Comparison of ENCODE assay signal across 26 cellular contexts in the genomic region with DNA sequence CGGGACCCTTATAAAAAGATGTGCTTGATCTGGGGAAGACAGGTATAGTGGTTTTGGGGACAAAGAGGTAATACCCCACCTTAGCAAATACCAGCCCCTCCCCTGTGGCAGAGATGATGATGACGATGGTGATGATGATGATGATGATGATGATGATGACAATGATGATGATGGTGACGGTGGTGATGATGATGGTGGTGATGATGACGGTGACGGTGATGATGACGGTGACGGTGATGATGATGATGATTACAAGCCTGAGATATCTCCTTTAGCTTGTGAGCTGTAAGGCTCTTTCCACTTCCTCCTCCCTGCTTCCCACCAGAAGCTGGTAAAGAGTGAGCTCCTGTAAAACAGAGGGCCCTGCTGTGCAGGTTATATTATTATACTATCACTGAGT.
DNase-seq lines count a peak whose midpoint lies in the region; ATAC-seq, FAIRE-seq and TF ChIP-seq lines count a peak whose summit lies in the region.
"Had no signal": no experiment of that assay in that cellular context is flagged by ENCODE, and none has a peak within 500 bp of the region (broad histone marks: within the 10 kb centered on the region; RNA-seq: fewer than 3 reads in every experiment).

No MANE protein-coding gene starts in this region.

- H3K9me1 ChIP-seq in K562 (ENCODE audit: control insufficient read depth, insufficient read depth, low read length): no peaks in the 10 kb centered on the region

- H3K9ac ChIP-seq in HepG2 (ENCODE audit: insufficient read depth, low read depth, low read length) (no peak overlapping the region), K562 (ENCODE audit: insufficient read depth in 1 of 2, low read depth in 2 of 2, low read length in 2 of 2) (no peak overlapping the region)
- H3K9ac ChIP-seq: BLaER1 had no signal

- TF ChIP-seq EP300 in HepG2 (IDR thresholded peaks at IDR 0.05; ENCODE audit: low read depth in 2 of 2, low read length in 2 of 2) (no peak), HepG2 (CRISPR knock-in tag; IDR thresholded peaks at IDR 0.05; ENCODE audit: borderline replicate concordance) (no peak), K562 (IDR thresholded peaks at IDR 0.05; ENCODE audit: low read length) (no peak)

- POLR2A ChIA-PET in HepG2 (lab: Yijun Ruan, JAX): no interaction called here
- POLR2A ChIA-PET in K562 (lab: Yijun Ruan, JAX): interaction anchor here (0.7 kb wide), 1 partner anchor 256 kb away, joined by 4 read pairs; no protein-coding TSS in a partner anchor

- in situ Hi-C loops in HepG2 (cut with HindIII; ENCODE audit: extremely low pct_ligation_motif_present, low pct_unique_long_range_greater_than_20kb): no loop called here
- in situ Hi-C loops in K562 (cut with MboI): no loop called here

- BruUV-seq in HepG2 (replicated peaks; lab: Mats Ljungman, UMichigan) (no TSS peak), K562 (replicated peaks; lab: Mats Ljungman, UMichigan) (no TSS peak)

- WGBS in HepG2 (ENCODE audit: low lambda C conversion rate): 44% methylated on average over 7 of the region's 7 CpGs
- WGBS in right lobe of liver (ENCODE audit: insufficient coverage, low coverage, low lambda C conversion rate, missing lambda C conversion rate): 64% methylated on average over 7 of the region's 7 CpGs
- 2% methylated on average over 7 of the region's 7 CpGs for WGBS in K562 (ENCODE audit: insufficient coverage, low coverage, missing lambda C conversion rate)

- H3K4me1 ChIP-seq in HepG2 (ENCODE audit: insufficient read depth, low read length) (no peaks in the 10 kb centered on the region), right lobe of liver (peaks cover 0 to 8% (median 0%) of the 10 kb centered on the region in 4 donors), K562 (replicated peaks in 1 of 2; ENCODE audit: control insufficient read depth in 2 of 2, insufficient read depth in 2 of 2, low read length in 2 of 2) (no peaks in the 10 kb centered on the region; a peak in 1 of 5 replicates)
- H3K4me1 ChIP-seq: BE2C, BLaER1 had no signal

- no peaks in the 10 kb centered on the region for H3K79me2 ChIP-seq in HepG2 (ENCODE audit: insufficient read depth, low read length)
- no peaks in the 10 kb centered on the region for H3K79me2 ChIP-seq in K562 (ENCODE audit: control insufficient read depth, insufficient read depth, low read length)

- H3K4me3 ChIP-seq in HepG2 (replicated peaks in 1 of 3; ENCODE audit: insufficient read depth in 1 of 3, low read depth in 2 of 3, low read length in 3 of 3): no peak overlapping the region
- H3K4me3 ChIP-seq in right lobe of liver: no peak overlapping the region
- no peak overlapping the region for H3K4me3 ChIP-seq in K562
- H3K4me3 ChIP-seq: BLaER1, GM12878 had no signal

- intact Hi-C loops in HepG2 (cut with micrococcal nuclease; ENCODE audit: unreplicated experiment) (no loop called here), right lobe of liver (cut with DNase I) (no loop called here), K562 (cut with micrococcal nuclease) (no loop called here)

- no peak for DNase-seq in HepG2 (ENCODE audit: low spot score)
- no peak for DNase-seq in right lobe of liver
- DNase-seq in K562 (ENCODE audit: extremely low read depth in 1 of 4, low spot score in 3 of 4): no peak
- DNase-seq in islet precursor cell: peak; percentile 6
- DNase-seq in left lobe of liver (ENCODE audit: low spot score): no peak
- no peak for DNase-seq in T-helper 1 cell
- DNase-seq in HK-2 (ENCODE audit: unreplicated experiment): no peak
- DNase-seq: 8988T; ACHN; BE2C; C1 segment of cervical spinal cord; CD4-positive, alpha-beta memory T cell; CD4-positive, CD25-positive, alpha-beta regulatory T cell; CD8-positive, alpha-beta memory T cell; COR-L47; DMS 273 treated with DMSO at 0.1 percent for 48 hours; DMS153; DMS79; DND-41; EL; GDM1 had no signal

- FAIRE-seq in HepG2 (lab: Jason Lieb, UNC): no peak
- FAIRE-seq in K562 (lab: Jason Lieb, UNC): no peak
- FAIRE-seq: A204.1, GM12878, GM12892, GM18507 had no signal

- TF ChIP-seq CTCF in HepG2 (CRISPR knock-in tag; IDR thresholded peaks at IDR 0.05) (no peak), right lobe of liver (IDR thresholded peaks at IDR 0.05) (no peak), K562 (IDR thresholded peaks at IDR 0.05 in 2 of 3, conservative IDR thresholded peaks at IDR 0.05 in 1 of 3; ENCODE audit: insufficient read depth in 2 of 3, low read depth in 1 of 3, low read length in 3 of 3) (no peak)

- no peak overlapping the region for H2AFZ ChIP-seq in HepG2 (ENCODE audit: low read length)
- H2AFZ ChIP-seq in K562 (ENCODE audit: low read depth, low read length): no peak overlapping the region

- H3K27ac ChIP-seq in HepG2 (ENCODE audit: extremely low read length, insufficient read depth, low read length) (no peak overlapping the region), right lobe of liver (no peak overlapping the region), K562 (ENCODE audit: extremely low read depth, low read depth, low read length) (no peak overlapping the region)
- H3K27ac ChIP-seq: BLaER1 had no signal

- ATAC-seq in HepG2 (no peak), right lobe of liver (no peak), K562 (no peak), left lobe of liver (no peak)
- ATAC-seq: GM12878 had no signal

- H3K9me3 ChIP-seq in HepG2 (ENCODE audit: low read length) (no peaks in the 10 kb centered on the region), right lobe of liver (no peaks in the 10 kb centered on the region), K562 (replicated peaks; ENCODE audit: control insufficient read depth, insufficient read depth, low read depth, low read length) (no peaks in the 10 kb centered on the region)
- H3K9me3 ChIP-seq: BE2C, BLaER1 had no signal

- TF ChIP-seq POLR2A in HepG2 (IDR thresholded peaks at IDR 0.05; ENCODE audit: insufficient read depth in 1 of 2, low read depth in 2 of 2, low read length in 2 of 2): no peak
- no peak for TF ChIP-seq POLR2A in right lobe of liver (IDR thresholded peaks at IDR 0.05)
- TF ChIP-seq POLR2A in K562 (conservative IDR thresholded peaks at IDR 0.05): no peak

- CTCF ChIA-PET in HepG2 (lab: Yijun Ruan, JAX; ENCODE audit: low intra/inter-chr PET ratio, low total read pairs): no interaction called here
- CTCF ChIA-PET in K562 (lab: Yijun Ruan, JAX; ENCODE audit: low intra/inter-chr PET ratio): no interaction called here

- H3K36me3 ChIP-seq in HepG2 (replicated peaks in 1 of 2; ENCODE audit: control insufficient read depth in 1 of 2, insufficient read depth in 2 of 2, low read length in 2 of 2) (no peaks in the 10 kb centered on the region), right lobe of liver (no peaks in the 10 kb centered on the region), K562 (ENCODE audit: control insufficient read depth, insufficient read depth, low read length) (no peaks in the 10 kb centered on the region)
- H3K36me3 ChIP-seq: BE2C, BLaER1 had no signal

- H3K27me3 ChIP-seq in HepG2 (ENCODE audit: control insufficient read depth in 1 of 2, insufficient read depth in 2 of 2, low read length in 2 of 2): peaks cover 10 to 61% of the 10 kb centered on the region in 2 experiments; a peak in 3 of 5 replicates
- H3K27me3 ChIP-seq in right lobe of liver: no peaks in the 10 kb centered on the region
- peaks cover 13 to 45% of the 10 kb centered on the region in 2 experiments for H3K27me3 ChIP-seq in K562 (ENCODE audit: control insufficient read depth in 2 of 2, insufficient read depth in 2 of 2, low read length in 2 of 2)
- H3K27me3 ChIP-seq: BE2C, BLaER1 had no signal

- H4K20me1 ChIP-seq in HepG2 (ENCODE audit: insufficient read depth, low read length) (no peaks in the 10 kb centered on the region), K562 (replicated peaks; ENCODE audit: control insufficient read depth, insufficient read depth, low read length) (no peaks in the 10 kb centered on the region)
- H4K20me1 ChIP-seq: BLaER1 had no signal

- TF ChIP-seq RAD21 in HepG2 (CRISPR knock-in tag; IDR thresholded peaks at IDR 0.05) (no peak), K562 (CRISPR knock-in tag; conservative IDR thresholded peaks at IDR 0.05 in 1 of 2, IDR thresholded peaks at IDR 0.05 in 1 of 2) (no peak)

- no peak overlapping the region for H3K4me2 ChIP-seq in HepG2 (ENCODE audit: low read depth, low read length)
- H3K4me2 ChIP-seq in K562 (ENCODE audit: insufficient read depth, low read length): no peak overlapping the region
- H3K4me2 ChIP-seq: BLaER1 had no signal

TF ChIP-seq in HepG2, 621 proteins besides CTCF, POLR2A, EP300 and RAD21 (continues in another document):
- TF ChIP-seq, protein P1, sequence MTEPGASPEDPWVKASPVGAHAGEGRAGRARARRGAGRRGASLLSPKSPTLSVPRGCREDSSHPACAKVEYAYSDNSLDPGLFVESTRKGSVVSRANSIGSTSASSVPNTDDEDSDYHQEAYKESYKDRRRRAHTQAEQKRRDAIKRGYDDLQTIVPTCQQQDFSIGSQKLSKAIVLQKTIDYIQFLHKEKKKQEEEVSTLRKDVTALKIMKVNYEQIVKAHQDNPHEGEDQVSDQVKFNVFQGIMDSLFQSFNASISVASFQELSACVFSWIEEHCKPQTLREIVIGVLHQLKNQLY (CRISPR knock-in tag; IDR thresholded peaks at IDR 0.05): no peak
- peak; percentile 98 for TF ChIP-seq CREB1 (IDR thresholded peaks at IDR 0.05)
- no peak for TF ChIP-seq CREB1 (CRISPR knock-in tag; IDR thresholded peaks at IDR 0.05)
- TF ChIP-seq CREM (IDR thresholded peaks at IDR 0.05): no peak
- TF ChIP-seq CREM (CRISPR knock-in tag; IDR thresholded peaks at IDR 0.05): no peak
- TF ChIP-seq ZSCAN21 (CRISPR knock-in tag; IDR thresholded peaks at IDR 0.05; ENCODE audit: borderline replicate concordance): no peak
- no peak for TF ChIP-seq JUNB (CRISPR knock-in tag; IDR thresholded peaks at IDR 0.05; ENCODE audit: borderline replicate concordance)
- no peak for TF ChIP-seq XRCC5 (optimal IDR thresholded peaks at IDR 0.05; ENCODE audit: low read length)
- no peak for TF ChIP-seq MIXL1 (CRISPR knock-in tag; IDR thresholded peaks at IDR 0.05)

TF ChIP-seq in K562, 482 proteins besides CTCF, POLR2A, EP300 and RAD21:
- TF ChIP-seq CREB1 (IDR thresholded peaks at IDR 0.05) (peak; percentile 56; the same call in 1 of the 2 replicates), CREB1 (CRISPR knock-in tag; IDR thresholded peaks at IDR 0.05) (no peak), EGR1 (conservative IDR thresholded peaks at IDR 0.05) (no peak), ATF1 (CRISPR knock-in tag; IDR thresholded peaks at IDR 0.05) (no peak), ATF1 (tag; IDR thresholded peaks at IDR 0.05) (peak; percentile 55)
